Comparison of ENCODE assay signal across 8 cellular contexts in genomic region chr3:27360113-27361078, GRCh38. TPM values are rescaled to one million over a fixed set of nuclear protein-coding genes. Genes with fewer than 3 reads are reported as not detected.
DNase-seq lines count a peak whose midpoint lies in the region; ATAC-seq and TF ChIP-seq lines count a peak whose summit lies in the region.

No MANE protein-coding gene starts in this region.

- DNase-seq in GM06990 (ENCODE audit: extremely low read depth, insufficient read length) (peak; percentile 18), NCI-H2171 treated with DMSO at 0.1 percent for 48 hours (lab: John Stamatoyannopoulos, UW) (peak; percentile 85), fibroblast of the aortic adventitia (ENCODE audit: low read depth) (peak; percentile 37), glutamatergic neuron (no peak), GM10248 (ENCODE audit: extremely low spot score) (no peak)
- no peak for DNase-seq in activated CD4-positive, alpha-beta T cell treated with anti-CD3 and anti-CD28 coated beads, Interleukin-2, amount 50 U/mL, for 1 hour
- no peak for DNase-seq in stimulated activated naive CD4-positive, alpha-beta T cell (lab: John Stamatoyannopoulos, UW)

- no peaks in the 10 kb centered on the region for H3K27me3 Mint-ChIP-seq in glutamatergic neuron (ENCODE audit: unreplicated experiment)

- H3K27ac Mint-ChIP-seq in glutamatergic neuron (ENCODE audit: unreplicated experiment), result no peak overlapping the region

- peak; percentile 60 for ATAC-seq in HG02763 (IDR thresholded peaks at IDR 0.05; ENCODE audit: unreplicated experiment)

- no peaks in the 10 kb centered on the region for H3K36me3 ChIP-seq in GM06990 (ENCODE audit: control insufficient read depth, insufficient read depth, low read length)

- CTCF ChIA-PET in GM10248 (lab: Yijun Ruan, JAX), result interaction anchor here (1.1 to 2.1 kb wide), 5 partner anchors 9 to 107 kb away, joined by 3 to 5 read pairs (median 4); partner anchors contain the start of gene NEK10

- H3K4me1 Mint-ChIP-seq in glutamatergic neuron (ENCODE audit: low read depth, unreplicated experiment), result peaks cover 5% of the 10 kb centered on the region

- H3K4me3 Mint-ChIP-seq in glutamatergic neuron (ENCODE audit: unreplicated experiment), result no peak overlapping the region

- TF ChIP-seq CTCF in GM06990 (IDR thresholded peaks at IDR 0.05; ENCODE audit: insufficient read depth, low read length, poor library complexity, severe bottlenecking) (no peak), fibroblast of the aortic adventitia (IDR thresholded peaks at IDR 0.05; ENCODE audit: insufficient read depth, low read length) (no peak), glutamatergic neuron (IDR thresholded peaks at IDR 0.05; ENCODE audit: partially characterized antibody, unreplicated experiment) (no peak), GM10248 (IDR thresholded peaks at IDR 0.05; ENCODE audit: control extremely low read depth, extremely low read depth, low read depth, missing control alignments) (no peak)

- POLR2A ChIA-PET in GM10248 (lab: Yijun Ruan, JAX), result no interaction called here

- no peaks in the 10 kb centered on the region for H3K27me3 ChIP-seq in GM06990 (replicated peaks; ENCODE audit: control insufficient read depth, insufficient read depth, low read length)

- H3K9me3 Mint-ChIP-seq in glutamatergic neuron (ENCODE audit: unreplicated experiment), result no peaks in the 10 kb centered on the region

- H3K4me3 ChIP-seq in GM06990 (replicated peaks; ENCODE audit: low read depth, low read length) (no peak overlapping the region), fibroblast of the aortic adventitia (ENCODE audit: low read depth, low read length) (no peak overlapping the region)

- H3K36me3 Mint-ChIP-seq in glutamatergic neuron (ENCODE audit: unreplicated experiment), result no peaks in the 10 kb centered on the region

RNA-seq across cellular contexts. Expression of gene NEK10, which starts 8.8 kb away (rescaled TPM):
- 13.1 and 27.1 TPM in 2 replicates for total RNA-seq in fibroblast of the aortic adventitia (ENCODE audit: low replicate concordance)
- total RNA-seq in glutamatergic neuron (ENCODE audit: unreplicated experiment), result 1.5 TPM

Comparison
In these comparisons a context has a peak if more than half of its experiments do, and no peak if none do; other contexts are left out.
1. DNase-seq: peak in GM06990 (single experiment), NCI-H2171 treated with DMSO at 0.1 percent for 48 hours (single experiment) and fibroblast of the aortic adventitia (single experiment); none in glutamatergic neuron (single experiment), GM10248 (single experiment), activated CD4-positive, alpha-beta T cell treated with anti-CD3 and anti-CD28 coated beads, Interleukin-2, amount 50 U/mL, for 1 hour (single experiment) and stimulated activated naive CD4-positive, alpha-beta T cell (0 of 6).